In genomic region chr7:17624379-17624778, GRCh38 we compare ENCODE assay signal across 17 cellular contexts.
"Had no signal": no experiment of that assay in that cellular context is flagged by ENCODE, and none has a peak within 500 bp of the region (broad histone marks: within the 10 kb centered on the region; RNA-seq: fewer than 3 reads in every experiment).

No MANE protein-coding gene starts in this region.

- H3K27ac ChIP-seq: body of pancreas, dorsolateral prefrontal cortex, neural progenitor cell, ovary, thyroid gland had no signal

- H3K36me3 ChIP-seq: neural progenitor cell, ovary, thyroid gland had no signal

- H3K27me3 Mint-ChIP-seq: activated CD4-positive, alpha-beta memory T cell treated with anti-CD3 and anti-CD28 coated beads, Interleukin-2, amount 10 ng/mL, durations not matched to agents 7 days and 5 days; activated naive CD8-positive, alpha-beta T cell treated with anti-CD3 and anti-CD28 coated beads for 36 hours; stimulated activated naive B cell treated with anti-CD40 and anti-IgM and Interleukin-4, amounts not matched to agents 10 μg/mL and 1 μg/mL and 100 μg/mL, for 72 hours had no signal

- H3K9me3 Mint-ChIP-seq: activated CD4-positive, alpha-beta memory T cell treated with anti-CD3 and anti-CD28 coated beads, Interleukin-2, amount 10 ng/mL, durations not matched to agents 7 days and 5 days; activated T-helper 17 cell treated with anti-CD3 and anti-CD28 coated beads, Interleukin-2, amount 50 U/mL, for 72 hours; neural progenitor cell; stimulated activated naive B cell treated with anti-CD40 and anti-IgM and Interleukin-4, amounts not matched to agents 10 μg/mL and 1 μg/mL and 100 μg/mL, for 72 hours had no signal

- H3K27me3 ChIP-seq: body of pancreas, dorsolateral prefrontal cortex, neural progenitor cell, ovary, thyroid gland had no signal

- H3K4me1 Mint-ChIP-seq: activated CD4-positive, alpha-beta memory T cell treated with anti-CD3 and anti-CD28 coated beads, Interleukin-2, amount 10 ng/mL, durations not matched to agents 7 days and 5 days; activated naive CD8-positive, alpha-beta T cell treated with anti-CD3 and anti-CD28 coated beads for 36 hours; activated T-helper 17 cell treated with anti-CD3 and anti-CD28 coated beads, Interleukin-2, amount 50 U/mL, for 72 hours; stimulated activated naive B cell treated with anti-CD40 and anti-IgM and Interleukin-4, amounts not matched to agents 10 μg/mL and 1 μg/mL and 100 μg/mL, for 72 hours had no signal

- H3K4me3 ChIP-seq: body of pancreas, dorsolateral prefrontal cortex, neural progenitor cell, ovary, thyroid gland had no signal

- DNase-seq: activated CD4-positive, alpha-beta memory T cell treated with anti-CD3 and anti-CD28 coated beads, Interleukin-2, amount 10 ng/mL, durations not matched to agents 7 days and 5 days; activated CD4-positive, alpha-beta T cell treated with anti-CD3 and anti-CD28 coated beads for 48 hours; activated CD4-positive, CD25-positive, alpha-beta regulatory T cell; activated naive CD4-positive, alpha-beta T cell; activated naive CD8-positive, alpha-beta T cell treated with anti-CD3 and anti-CD28 coated beads for 36 hours; activated T-cell treated with anti-CD3 and anti-CD28 coated beads, Interleukin-2, amount 50 U/mL, for 1 hour; amygdala; body of pancreas; caudate nucleus; dorsolateral prefrontal cortex; head of caudate nucleus; ovary; stimulated activated naive B cell treated with anti-CD40 and anti-IgM and Interleukin-4, amounts not matched to agents 10 μg/mL and 1 μg/mL and 100 μg/mL, for 72 hours; T-helper 9 cell; thyroid gland had no signal

- H3K27ac Mint-ChIP-seq: activated CD4-positive, alpha-beta memory T cell treated with anti-CD3 and anti-CD28 coated beads, Interleukin-2, amount 10 ng/mL, durations not matched to agents 7 days and 5 days; activated naive CD8-positive, alpha-beta T cell treated with anti-CD3 and anti-CD28 coated beads for 36 hours; activated T-helper 17 cell treated with anti-CD3 and anti-CD28 coated beads, Interleukin-2, amount 50 U/mL, for 72 hours; neural progenitor cell; stimulated activated naive B cell treated with anti-CD40 and anti-IgM and Interleukin-4, amounts not matched to agents 10 μg/mL and 1 μg/mL and 100 μg/mL, for 72 hours had no signal

- H3K36me3 Mint-ChIP-seq: activated naive CD8-positive, alpha-beta T cell treated with anti-CD3 and anti-CD28 coated beads for 36 hours; neural progenitor cell; stimulated activated naive B cell treated with anti-CD40 and anti-IgM and Interleukin-4, amounts not matched to agents 10 μg/mL and 1 μg/mL and 100 μg/mL, for 72 hours had no signal

- H3K4me3 Mint-ChIP-seq: activated CD4-positive, alpha-beta memory T cell treated with anti-CD3 and anti-CD28 coated beads, Interleukin-2, amount 10 ng/mL, durations not matched to agents 7 days and 5 days; activated naive CD8-positive, alpha-beta T cell treated with anti-CD3 and anti-CD28 coated beads for 36 hours; activated T-helper 17 cell treated with anti-CD3 and anti-CD28 coated beads, Interleukin-2, amount 50 U/mL, for 72 hours; neural progenitor cell; stimulated activated naive B cell treated with anti-CD40 and anti-IgM and Interleukin-4, amounts not matched to agents 10 μg/mL and 1 μg/mL and 100 μg/mL, for 72 hours had no signal
